ENCODE assay signal across 27 cellular contexts in the genomic region with DNA sequence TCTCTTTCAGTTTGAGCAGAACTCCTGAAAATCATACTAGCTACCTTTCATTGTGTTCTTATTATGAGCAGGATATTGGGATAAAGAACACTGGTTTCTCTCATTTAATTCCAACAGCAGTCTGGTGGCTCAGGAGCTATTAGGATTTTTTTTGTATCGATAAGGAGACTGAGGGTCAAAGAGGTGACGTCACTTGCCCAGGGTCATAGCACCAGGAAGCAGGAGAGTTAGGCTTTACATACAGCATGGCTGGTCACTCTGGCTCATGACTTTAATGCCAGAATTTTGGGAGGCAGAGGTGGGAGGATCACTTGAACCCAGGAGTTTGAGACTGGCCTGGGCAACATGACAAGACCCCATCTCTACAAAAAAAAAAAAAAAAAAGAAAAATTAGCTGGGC.
"Had no signal": no experiment of that assay in that cellular context is flagged by ENCODE, and none has a peak within 500 bp of the region (broad histone marks: within the 10 kb centered on the region; RNA-seq: fewer than 3 reads in every experiment).

No MANE protein-coding gene starts in this region.

- H3K27ac ChIP-seq: stomach, suprapubic skin, testis, thoracic aorta, thyroid gland, tibial artery, transverse colon, upper lobe of left lung, upper lobe of right lung, uterus, vagina had no signal

- H3K4me1 ChIP-seq: stomach, thyroid gland, tibial artery, transverse colon, upper lobe of left lung, upper lobe of right lung, uterus, vagina had no signal

- ATAC-seq: stimulated activated effector memory CD8-positive, alpha-beta T cell treated with anti-CD3 and anti-CD28 coated beads, Interleukin-12 subunit alpha, Interleukin-12 subunit beta, amount 100 ng/mL, for 72 hours; stimulated activated memory B cell treated with anti-CD40 and anti-IgM and Interleukin-4, amounts not matched to agents 10 μg/mL and 1 μg/mL and 100 μg/mL, for 72 hours; stimulated activated naive B cell treated with anti-CD40 and anti-IgM and Interleukin-4, amounts not matched to agents 10 μg/mL and 1 μg/mL and 100 μg/mL, for 72 hours; stimulated activated naive CD8-positive, alpha-beta T cell treated with anti-CD3 and anti-CD28 coated beads, Interleukin-15, amount 100 ng/mL, for 72 hours; stimulated activated naive CD8-positive, alpha-beta T cell treated with anti-CD3 and anti-CD28 coated beads, Interleukin-15, Interleukin-2, amounts not matched to agents 100 U/mL and 50 U/mL, for 24 hours; upper lobe of right lung had no signal

- H3K4me3 ChIP-seq: stomach, suprapubic skin, testis, thoracic aorta, thyroid gland, tibial artery, tibial nerve, transverse colon, upper lobe of left lung, upper lobe of right lung, uterus, vagina had no signal

- H3K27me3 ChIP-seq: stomach, suprapubic skin, testis, thyroid gland, tibial artery, tibial nerve, transverse colon, upper lobe of left lung, upper lobe of right lung, uterus, vagina had no signal

- FAIRE-seq: urothelium cell line had no signal

- H3K9me3 ChIP-seq: stomach, suprapubic skin, testis, thoracic aorta, thyroid gland, tibial artery, tibial nerve, transverse colon, upper lobe of left lung, upper lobe of right lung, uterus, vagina had no signal

- DNase-seq: stimulated activated CD4-positive, alpha-beta T cell treated with anti-CD3 and anti-CD28 coated beads, Interleukin-2, amount 100 ng/mL, for 48 hours; stimulated activated CD4-positive, alpha-beta T cell treated with anti-CD3 and anti-CD28 coated beads, Interleukin-4, amount 100 ng/mL, for 1 hour; stimulated activated CD4-positive, alpha-beta T cell treated with anti-CD3 and anti-CD28 coated beads, Interleukin-4, amount 100 ng/mL, for 24 hours; stimulated activated CD4-positive, alpha-beta T cell treated with anti-CD3 and anti-CD28 coated beads, Interleukin-4, amount 100 ng/mL, for 4 hours; stimulated activated CD8-positive, alpha-beta memory T cell treated with anti-CD3 and anti-CD28 coated beads, Interleukin-4, amount 100 ng/mL, for 48 hours; stimulated activated naive B cell treated with anti-CD40 and anti-IgM and Interleukin-4, amounts not matched to agents 10 μg/mL and 1 μg/mL and 100 μg/mL, for 72 hours; stimulated activated naive CD4-positive, alpha-beta T cell; stimulated activated naive CD4-positive, alpha-beta T cell treated with Interleukin-2 at 50 U/mL for 16 hours; stimulated activated naive CD8-positive, alpha-beta T cell treated with anti-CD3 and anti-CD28 coated beads, Interleukin-15, amount 100 ng/mL, for 72 hours; stimulated activated naive CD8-positive, alpha-beta T cell treated with anti-CD3 and anti-CD28 coated beads, Interleukin-15, Interleukin-2, amounts not matched to agents 100 U/mL and 50 U/mL, for 24 hours; stomach; substantia nigra; testis; thyroid gland; tibial artery; transverse colon; trophoblast cell; upper lobe of left lung; upper lobe of right lung; uterus had no signal

- H3K36me3 ChIP-seq: stomach, suprapubic skin, thyroid gland, tibial artery, transverse colon, upper lobe of left lung, upper lobe of right lung, uterus, vagina had no signal
